8 cellular contexts compared by ENCODE assay signal in the genomic region with DNA sequence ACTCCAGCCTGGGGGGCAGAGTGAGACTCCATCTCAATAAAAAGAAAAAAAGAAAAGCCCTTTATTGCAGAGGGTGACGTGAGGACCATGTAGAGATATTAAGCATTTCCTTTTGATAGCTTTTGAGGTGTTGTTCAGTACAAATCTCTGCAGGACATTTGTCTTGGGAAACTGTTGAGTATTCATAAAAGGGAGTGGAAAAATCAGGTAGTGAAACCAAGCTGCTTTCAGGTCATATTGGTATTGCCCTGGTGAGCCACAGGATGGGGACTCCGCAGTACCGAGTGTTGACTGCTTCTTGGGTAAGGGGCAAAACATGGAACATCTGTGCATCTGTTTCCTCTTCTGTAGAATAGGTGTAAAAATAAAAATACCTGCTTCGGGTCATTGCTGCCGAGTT. TPM values are rescaled to one million over a fixed set of nuclear protein-coding genes. Genes with fewer than 3 reads are reported as not detected.
DNase-seq lines count a peak whose midpoint lies in the region; ATAC-seq, FAIRE-seq and TF ChIP-seq lines count a peak whose summit lies in the region.

No MANE protein-coding gene starts in this region.

- no peak for FAIRE-seq in kidney (lab: Jason Lieb, UNC)

- no peaks in the 10 kb centered on the region for H3K9me3 ChIP-seq in kidney (ENCODE audit: control insufficient read depth in 1 of 2, low read length in 2 of 2)

- peak overlapping the region; percentile 51 for H3K27ac Mint-ChIP-seq in stimulated activated effector memory CD8-positive, alpha-beta T cell treated with anti-CD3 and anti-CD28 coated beads, Interleukin-12 subunit alpha, Interleukin-12 subunit beta, amount 100 ng/mL, for 72 hours

- peak overlapping the region; percentile 82 for H3K4me3 Mint-ChIP-seq in stimulated activated effector memory CD8-positive, alpha-beta T cell treated with anti-CD3 and anti-CD28 coated beads, Interleukin-12 subunit alpha, Interleukin-12 subunit beta, amount 100 ng/mL, for 72 hours

- peaks cover 76% of the 10 kb centered on the region for H3K4me1 ChIP-seq in KMS-11 (ENCODE audit: low read depth, poor library complexity, severe bottlenecking)
- H3K4me1 ChIP-seq in kidney (ENCODE audit: control insufficient read depth in 1 of 2, insufficient read depth in 1 of 2, low read depth in 1 of 2, low read length in 2 of 2), result peaks cover 17 to 18% of the 10 kb centered on the region in 2 donors

- H3K79me2 ChIP-seq in KMS-11 (ENCODE audit: insufficient read depth, low read depth), result no peaks in the 10 kb centered on the region

- ATAC-seq in GM18909 (IDR thresholded peaks at IDR 0.05; ENCODE audit: poor library complexity, unreplicated experiment), result peak; percentile 63
- ATAC-seq in HG02610 (IDR thresholded peaks at IDR 0.05; ENCODE audit: unreplicated experiment), result peak; percentile 41
- ATAC-seq in stimulated activated effector memory CD8-positive, alpha-beta T cell treated with anti-CD3 and anti-CD28 coated beads, Interleukin-12 subunit alpha, Interleukin-12 subunit beta, amount 100 ng/mL, for 72 hours, result no peak

- H3K27me3 ChIP-seq in KMS-11 (ENCODE audit: insufficient read depth, low read depth), result no peaks in the 10 kb centered on the region

- no peak for DNase-seq in stimulated activated effector memory CD8-positive, alpha-beta T cell treated with anti-CD3 and anti-CD28 coated beads, Interleukin-12 subunit alpha, Interleukin-12 subunit beta, amount 100 ng/mL, for 72 hours (ENCODE audit: low spot score in 2 of 2)
- DNase-seq in kidney (no peak), DMS 273 treated with DMSO at 0.1 percent for 48 hours (lab: John Stamatoyannopoulos, UW) (no peak), foreskin melanocyte (no peak), cardiac septum (ENCODE audit: low spot score) (no peak)

- intact Hi-C loops in kidney (cut with DNase I) (no loop called here), cardiac septum (cut with DNase I) (no loop called here)

- H3K9ac ChIP-seq in KMS-11 (no peak overlapping the region), kidney (ENCODE audit: low read length in 2 of 2) (no peak overlapping the region)

- no peaks in the 10 kb centered on the region for H4K20me1 ChIP-seq in KMS-11 (ENCODE audit: insufficient read depth)

- H3K27ac ChIP-seq in KMS-11 (peak overlapping the region; percentile 10; the same call in 1 of the 2 replicates), kidney (ENCODE audit: low read depth in 2 of 2, low read length in 2 of 2) (no peak overlapping the region)

- no peak overlapping the region for H2AFZ ChIP-seq in KMS-11 (ENCODE audit: low read depth)

- no peaks in the 10 kb centered on the region for H3K36me3 ChIP-seq in KMS-11 (ENCODE audit: insufficient read depth)
- no peaks in the 10 kb centered on the region for H3K36me3 ChIP-seq in kidney (ENCODE audit: control insufficient read depth in 1 of 2, insufficient read depth in 2 of 2, low read length in 2 of 2)

- peaks cover 27% of the 10 kb centered on the region for H3K36me3 Mint-ChIP-seq in stimulated activated effector memory CD8-positive, alpha-beta T cell treated with anti-CD3 and anti-CD28 coated beads, Interleukin-12 subunit alpha, Interleukin-12 subunit beta, amount 100 ng/mL, for 72 hours

- H3K9me3 Mint-ChIP-seq in stimulated activated effector memory CD8-positive, alpha-beta T cell treated with anti-CD3 and anti-CD28 coated beads, Interleukin-12 subunit alpha, Interleukin-12 subunit beta, amount 100 ng/mL, for 72 hours, result no peaks in the 10 kb centered on the region

- H3K4me1 Mint-ChIP-seq in stimulated activated effector memory CD8-positive, alpha-beta T cell treated with anti-CD3 and anti-CD28 coated beads, Interleukin-12 subunit alpha, Interleukin-12 subunit beta, amount 100 ng/mL, for 72 hours, result peaks cover 47% of the 10 kb centered on the region

- peak overlapping the region; percentile 91 for H3K4me2 ChIP-seq in KMS-11

- TF ChIP-seq CTCF in KMS-11 (conservative IDR thresholded peaks at IDR 0.05; ENCODE audit: low read depth, low read length), result no peak
- no peak for TF ChIP-seq CTCF in kidney (IDR thresholded peaks at IDR 0.05; ENCODE audit: borderline replicate concordance, extremely low read depth, insufficient read depth)

- H3K4me3 ChIP-seq in KMS-11 (IDR thresholded peaks at IDR 0.05; ENCODE audit: insufficient read depth, low read depth, low read length) (no peak overlapping the region), kidney (ENCODE audit: low read length in 2 of 2) (no peak overlapping the region)

RNA-seq across cellular contexts. Expression of a gene that starts 9.9 kb away (rescaled TPM):
- total RNA-seq in kidney, result 81.2 TPM
- polyA plus RNA-seq in kidney (ENCODE audit: insufficient read depth, low read depth, low replicate concordance), result 30.2 TPM
- 19.5 TPM for total RNA-seq in cardiac septum

RNA-seq across cellular contexts. Expression of a gene that starts 36.0 kb away (rescaled TPM):
- total RNA-seq in kidney (50.1 TPM), cardiac septum (10.4 TPM)
- 50.6 TPM for polyA plus RNA-seq in kidney (ENCODE audit: insufficient read depth, low read depth, low replicate concordance)
